1 cellular context compared by ENCODE assay signal in the genomic region with DNA sequence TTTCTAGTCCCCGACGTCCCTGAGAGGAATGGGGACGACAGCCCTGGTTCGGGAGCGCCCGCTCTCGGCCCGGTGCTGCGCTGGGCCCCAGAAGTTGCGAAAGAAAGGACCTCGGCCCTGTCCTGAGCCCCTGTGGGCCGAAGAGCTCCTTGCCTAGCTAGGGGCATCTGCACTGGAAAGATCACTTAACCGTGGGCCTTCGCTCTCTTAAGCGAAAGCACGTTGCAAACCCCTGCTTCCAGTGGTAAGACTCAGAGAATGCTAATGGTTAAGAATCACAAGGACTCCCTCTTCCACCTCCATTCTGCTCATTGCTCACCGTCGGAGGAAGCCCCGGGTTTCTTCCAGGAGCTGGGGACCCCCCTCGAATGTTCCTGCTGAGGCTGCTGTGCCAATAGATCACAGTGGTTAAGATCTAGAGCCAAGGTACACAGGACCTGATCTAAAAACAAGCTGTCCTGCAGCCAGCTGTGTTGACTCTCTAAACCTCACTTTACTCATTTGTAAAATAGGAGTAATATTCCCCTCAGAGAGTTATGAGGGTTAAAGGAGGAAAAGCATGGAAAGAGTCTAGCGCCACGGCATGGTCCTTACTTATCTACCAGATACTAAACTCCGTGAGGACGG.
TF ChIP-seq lines count a peak whose summit lies in the region.

No MANE protein-coding gene starts in this region.

TF ChIP-seq in GM12878, 131 proteins besides CTCF, POLR2A, EP300 and RAD21 (continued from another document):
- TF ChIP-seq, protein P1, sequence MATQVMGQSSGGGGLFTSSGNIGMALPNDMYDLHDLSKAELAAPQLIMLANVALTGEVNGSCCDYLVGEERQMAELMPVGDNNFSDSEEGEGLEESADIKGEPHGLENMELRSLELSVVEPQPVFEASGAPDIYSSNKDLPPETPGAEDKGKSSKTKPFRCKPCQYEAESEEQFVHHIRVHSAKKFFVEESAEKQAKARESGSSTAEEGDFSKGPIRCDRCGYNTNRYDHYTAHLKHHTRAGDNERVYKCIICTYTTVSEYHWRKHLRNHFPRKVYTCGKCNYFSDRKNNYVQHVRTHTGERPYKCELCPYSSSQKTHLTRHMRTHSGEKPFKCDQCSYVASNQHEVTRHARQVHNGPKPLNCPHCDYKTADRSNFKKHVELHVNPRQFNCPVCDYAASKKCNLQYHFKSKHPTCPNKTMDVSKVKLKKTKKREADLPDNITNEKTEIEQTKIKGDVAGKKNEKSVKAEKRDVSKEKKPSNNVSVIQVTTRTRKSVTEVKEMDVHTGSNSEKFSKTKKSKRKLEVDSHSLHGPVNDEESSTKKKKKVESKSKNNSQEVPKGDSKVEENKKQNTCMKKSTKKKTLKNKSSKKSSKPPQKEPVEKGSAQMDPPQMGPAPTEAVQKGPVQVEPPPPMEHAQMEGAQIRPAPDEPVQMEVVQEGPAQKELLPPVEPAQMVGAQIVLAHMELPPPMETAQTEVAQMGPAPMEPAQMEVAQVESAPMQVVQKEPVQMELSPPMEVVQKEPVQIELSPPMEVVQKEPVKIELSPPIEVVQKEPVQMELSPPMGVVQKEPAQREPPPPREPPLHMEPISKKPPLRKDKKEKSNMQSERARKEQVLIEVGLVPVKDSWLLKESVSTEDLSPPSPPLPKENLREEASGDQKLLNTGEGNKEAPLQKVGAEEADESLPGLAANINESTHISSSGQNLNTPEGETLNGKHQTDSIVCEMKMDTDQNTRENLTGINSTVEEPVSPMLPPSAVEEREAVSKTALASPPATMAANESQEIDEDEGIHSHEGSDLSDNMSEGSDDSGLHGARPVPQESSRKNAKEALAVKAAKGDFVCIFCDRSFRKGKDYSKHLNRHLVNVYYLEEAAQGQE (IDR thresholded peaks at IDR 0.05; ENCODE audit: low read depth, low read length): no peak
- TF ChIP-seq, protein P2, sequence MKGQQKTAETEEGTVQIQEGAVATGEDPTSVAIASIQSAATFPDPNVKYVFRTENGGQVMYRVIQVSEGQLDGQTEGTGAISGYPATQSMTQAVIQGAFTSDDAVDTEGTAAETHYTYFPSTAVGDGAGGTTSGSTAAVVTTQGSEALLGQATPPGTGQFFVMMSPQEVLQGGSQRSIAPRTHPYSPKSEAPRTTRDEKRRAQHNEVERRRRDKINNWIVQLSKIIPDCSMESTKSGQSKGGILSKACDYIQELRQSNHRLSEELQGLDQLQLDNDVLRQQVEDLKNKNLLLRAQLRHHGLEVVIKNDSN (IDR thresholded peaks at IDR 0.05; ENCODE audit: borderline replicate concordance, extremely low read length, insufficient read depth, low read depth, low read length): no peak
- TF ChIP-seq GATAD2B (conservative IDR thresholded peaks at IDR 0.05; ENCODE audit: low read depth): 0 out of 2 replicates have a peak, but pooled peaks have one; percentile 14
- 0 out of 2 replicates have a peak, but pooled peaks have one; percentile 0 for TF ChIP-seq LARP7 (IDR thresholded peaks at IDR 0.05)
- TF ChIP-seq SREBF2 (IDR thresholded peaks at IDR 0.05; ENCODE audit: low read length): no peak
- TF ChIP-seq, protein P3, sequence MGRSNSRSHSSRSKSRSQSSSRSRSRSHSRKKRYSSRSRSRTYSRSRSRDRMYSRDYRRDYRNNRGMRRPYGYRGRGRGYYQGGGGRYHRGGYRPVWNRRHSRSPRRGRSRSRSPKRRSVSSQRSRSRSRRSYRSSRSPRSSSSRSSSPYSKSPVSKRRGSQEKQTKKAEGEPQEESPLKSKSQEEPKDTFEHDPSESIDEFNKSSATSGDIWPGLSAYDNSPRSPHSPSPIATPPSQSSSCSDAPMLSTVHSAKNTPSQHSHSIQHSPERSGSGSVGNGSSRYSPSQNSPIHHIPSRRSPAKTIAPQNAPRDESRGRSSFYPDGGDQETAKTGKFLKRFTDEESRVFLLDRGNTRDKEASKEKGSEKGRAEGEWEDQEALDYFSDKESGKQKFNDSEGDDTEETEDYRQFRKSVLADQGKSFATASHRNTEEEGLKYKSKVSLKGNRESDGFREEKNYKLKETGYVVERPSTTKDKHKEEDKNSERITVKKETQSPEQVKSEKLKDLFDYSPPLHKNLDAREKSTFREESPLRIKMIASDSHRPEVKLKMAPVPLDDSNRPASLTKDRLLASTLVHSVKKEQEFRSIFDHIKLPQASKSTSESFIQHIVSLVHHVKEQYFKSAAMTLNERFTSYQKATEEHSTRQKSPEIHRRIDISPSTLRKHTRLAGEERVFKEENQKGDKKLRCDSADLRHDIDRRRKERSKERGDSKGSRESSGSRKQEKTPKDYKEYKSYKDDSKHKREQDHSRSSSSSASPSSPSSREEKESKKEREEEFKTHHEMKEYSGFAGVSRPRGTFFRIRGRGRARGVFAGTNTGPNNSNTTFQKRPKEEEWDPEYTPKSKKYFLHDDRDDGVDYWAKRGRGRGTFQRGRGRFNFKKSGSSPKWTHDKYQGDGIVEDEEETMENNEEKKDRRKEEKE (IDR thresholded peaks at IDR 0.05): no peak
- no peak for TF ChIP-seq NRF1 (conservative IDR thresholded peaks at IDR 0.05; ENCODE audit: low read depth, low read length)
- TF ChIP-seq TCF3 (IDR thresholded peaks at IDR 0.05; ENCODE audit: borderline replicate concordance, insufficient read depth, low read depth, low read length): no peak
- TF ChIP-seq, protein P4, sequence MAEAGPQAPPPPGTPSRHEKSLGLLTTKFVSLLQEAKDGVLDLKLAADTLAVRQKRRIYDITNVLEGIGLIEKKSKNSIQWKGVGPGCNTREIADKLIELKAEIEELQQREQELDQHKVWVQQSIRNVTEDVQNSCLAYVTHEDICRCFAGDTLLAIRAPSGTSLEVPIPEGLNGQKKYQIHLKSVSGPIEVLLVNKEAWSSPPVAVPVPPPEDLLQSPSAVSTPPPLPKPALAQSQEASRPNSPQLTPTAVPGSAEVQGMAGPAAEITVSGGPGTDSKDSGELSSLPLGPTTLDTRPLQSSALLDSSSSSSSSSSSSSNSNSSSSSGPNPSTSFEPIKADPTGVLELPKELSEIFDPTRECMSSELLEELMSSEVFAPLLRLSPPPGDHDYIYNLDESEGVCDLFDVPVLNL (IDR thresholded peaks at IDR 0.05; ENCODE audit: low read depth, low read length): no peak
